31 cellular contexts compared by ENCODE assay signal in the genomic region with DNA sequence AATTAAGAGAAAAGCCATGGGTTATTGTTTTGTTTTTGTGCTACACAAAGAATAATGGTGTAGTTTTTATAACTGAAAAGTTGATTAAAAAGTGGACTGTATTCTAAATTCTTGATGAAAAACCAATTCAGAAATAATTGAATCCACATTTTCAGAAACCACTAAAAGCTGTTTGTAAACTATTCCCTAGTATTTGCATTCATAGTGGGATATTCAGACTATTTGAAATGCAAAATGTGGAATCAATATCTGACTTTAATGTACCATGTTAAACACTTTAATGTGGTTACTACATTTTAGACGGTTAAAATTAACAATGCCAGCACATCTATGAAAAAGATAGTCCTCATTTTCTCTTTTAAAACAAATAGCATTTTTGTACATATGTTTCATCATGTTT.
"Had no signal": no experiment of that assay in that cellular context is flagged by ENCODE, and none has a peak within 500 bp of the region (broad histone marks: within the 10 kb centered on the region; RNA-seq: fewer than 3 reads in every experiment).

No MANE protein-coding gene starts in this region.

- DNase-seq: activated B cell treated with CpG ODN at 0.5 μM for 24 hours; activated CD4-positive, alpha-beta T cell treated with anti-CD3 and anti-CD28 coated beads for 48 hours; activated CD4-positive, alpha-beta T cell treated with anti-CD3 and anti-CD28 coated beads, Interleukin-2, amount 50 U/mL, for 1 hour; activated CD4-positive, alpha-beta T cell treated with anti-CD3 and anti-CD28 coated beads, Interleukin-2, amount 50 U/mL, for 48 hours; activated CD8-positive, alpha-beta memory T cell treated with anti-CD3 and anti-CD28 coated beads for 24 hours; activated CD8-positive, alpha-beta T cell treated with anti-CD3 and anti-CD28 coated beads for 36 hours; activated effector memory CD4-positive, alpha-beta T cell treated with Interleukin-2 at 50 U/mL for 16 hours; activated gamma-delta T cell treated with Interleukin-2 at 50 U/mL for 16 hours; activated naive CD4-positive, alpha-beta T cell treated with anti-CD3 and anti-CD28 coated beads, Interleukin-2, amount 50 U/mL, for 16 hours; activated naive CD4-positive, alpha-beta T cell treated with Interleukin-2 at 50 U/mL for 16 hours; activated T-cell treated with anti-CD3 and anti-CD28 coated beads, Interleukin-2, amount 50 U/mL, for 4 hours; amniotic stem cell; anterior cingulate cortex; body of pancreas; caudate nucleus; cortex of kidney; dermis blood vessel endothelial cell; effector CD4-positive, alpha-beta T cell; effector memory CD8-positive, alpha-beta T cell; esophagus squamous epithelium; foreskin melanocyte; head of caudate nucleus; hippocampal formation; T1000; WERI-Rb-1 had no signal

- H3K36me3 ChIP-seq: esophagus squamous epithelium, gastroesophageal sphincter, WERI-Rb-1 had no signal

- FAIRE-seq: astrocyte, colon had no signal

- H3K9me3 ChIP-seq: body of pancreas, esophagus squamous epithelium, gastroesophageal sphincter had no signal

- H3K27me3 ChIP-seq: body of pancreas, esophagus squamous epithelium, gastroesophageal sphincter had no signal

- H3K4me3 ChIP-seq: body of pancreas, esophagus squamous epithelium, gastroesophageal sphincter had no signal

- H3K27ac ChIP-seq: body of pancreas, epithelial cell of prostate, esophagus squamous epithelium, gastroesophageal sphincter, WERI-Rb-1 had no signal

- ATAC-seq: activated CD4-positive, CD25-positive, alpha-beta regulatory T cell treated with anti-CD3 and anti-CD28 coated beads, Interleukin-2, amount 50 U/mL, for 24 hours; activated CD8-positive, alpha-beta T cell treated with anti-CD3 and anti-CD28 coated beads for 36 hours; activated T-cell treated with anti-CD3 and anti-CD28 coated beads, Interleukin-2, amount 50 U/mL, for 4 hours; activated T-helper 17 cell treated with anti-CD3 and anti-CD28 coated beads, Interleukin-2, amount 50 U/mL, for 72 hours; body of pancreas; effector memory CD8-positive, alpha-beta T cell; gastroesophageal sphincter had no signal

- H3K4me1 ChIP-seq: body of pancreas, esophagus squamous epithelium had no signal
